ENCODE assay signal across 19 cellular contexts in the genomic region with DNA sequence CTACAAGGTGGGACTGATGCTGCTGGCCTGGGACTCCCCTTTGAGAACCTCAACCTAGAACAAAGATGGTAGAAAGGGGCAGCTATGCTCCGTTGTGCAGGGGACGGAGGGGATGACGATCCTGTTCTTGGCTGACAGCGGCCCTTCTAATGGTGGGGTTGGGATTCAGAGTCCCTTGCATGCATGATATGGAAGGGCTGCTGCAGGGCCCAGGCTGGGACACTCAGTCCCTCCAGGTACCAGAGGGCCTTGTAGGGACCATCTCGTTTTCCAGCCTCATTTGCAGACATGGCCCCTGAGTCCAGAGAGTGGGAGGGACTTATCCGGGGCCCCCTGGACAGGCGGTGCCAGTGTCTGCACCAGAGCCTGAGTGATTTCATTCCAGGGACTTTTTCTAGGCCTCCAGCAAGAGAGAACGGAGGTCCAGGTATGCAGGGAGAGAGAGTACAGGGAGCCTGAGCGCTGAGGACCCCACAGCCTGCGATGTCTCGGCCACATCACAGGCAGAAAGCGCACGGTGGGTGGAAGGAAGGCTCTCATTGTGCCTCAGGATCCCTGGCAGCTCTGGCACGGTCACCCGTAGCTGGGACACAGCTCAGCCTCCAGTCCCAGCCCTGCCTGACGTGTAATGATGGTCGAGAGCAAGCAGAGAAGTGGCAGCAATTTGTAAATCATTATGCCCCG.
A peak's percentile ranks its signal among the peaks of the same experiment; 100 is the strongest.
DNase-seq lines count a peak whose midpoint lies in the region; TF ChIP-seq lines count a peak whose summit lies in the region.
"Had no signal": no experiment of that assay in that cellular context is flagged by ENCODE, and none has a peak within 500 bp of the region (broad histone marks: within the 10 kb centered on the region; RNA-seq: fewer than 3 reads in every experiment).

No MANE protein-coding gene starts in this region.

- H3K4ac ChIP-seq in mesendoderm (ENCODE audit: low read depth, low read length), result no peak overlapping the region

- H3K27me3 Mint-ChIP-seq in type B pancreatic cell, result no peaks in the 10 kb centered on the region
- peaks cover 4% of the 10 kb centered on the region for H3K27me3 Mint-ChIP-seq in activated naive CD4-positive, alpha-beta T cell treated with anti-CD3 and anti-CD28 coated beads, Interleukin-2, amount 10 ng/mL, durations not matched to agents 7 days and 5 days

- WGBS in mesendoderm (ENCODE audit: extremely low coverage, insufficient coverage, low lambda C conversion rate), result no CpG with 5 or more reads among the region's 18 CpGs

- no peaks in the 10 kb centered on the region for H3K79me1 ChIP-seq in mesendoderm (ENCODE audit: low read length)

- no peaks in the 10 kb centered on the region for H3K4me1 Mint-ChIP-seq in type B pancreatic cell (ENCODE audit: unreplicated experiment)
- no peaks in the 10 kb centered on the region for H3K4me1 Mint-ChIP-seq in activated naive CD4-positive, alpha-beta T cell treated with anti-CD3 and anti-CD28 coated beads, Interleukin-2, amount 10 ng/mL, durations not matched to agents 7 days and 5 days
- H3K4me1 Mint-ChIP-seq: GM23338 had no signal

- H3K36me3 ChIP-seq in mesendoderm (ENCODE audit: control insufficient read depth, insufficient read depth, low read length), result no peaks in the 10 kb centered on the region
- H3K36me3 ChIP-seq: MG63 had no signal

- no peak overlapping the region for H2BK120ac ChIP-seq in mesendoderm (ENCODE audit: low read depth, low read length)

- CTCF ChIA-PET in activated naive CD4-positive, alpha-beta T cell treated with anti-CD3 and anti-CD28 coated beads, Interleukin-2, amount 10 ng/mL, durations not matched to agents 7 days and 5 days (lab: Charles Lee), result no interaction called here

- peaks cover 1% of the 10 kb centered on the region for H3K4me1 ChIP-seq in mesendoderm (ENCODE audit: control insufficient read depth, low read depth, low read length)
- H3K4me1 ChIP-seq: A549, Caco-2 had no signal

- no peaks in the 10 kb centered on the region for H3K9me3 Mint-ChIP-seq in type B pancreatic cell
- no peaks in the 10 kb centered on the region for H3K9me3 Mint-ChIP-seq in activated naive CD4-positive, alpha-beta T cell treated with anti-CD3 and anti-CD28 coated beads, Interleukin-2, amount 10 ng/mL, durations not matched to agents 7 days and 5 days
- H3K9me3 Mint-ChIP-seq: CD4-positive, alpha-beta T cell had no signal

- H3K27ac ChIP-seq in mesendoderm (ENCODE audit: low read depth, low read length), result no peak overlapping the region
- H3K27ac ChIP-seq: A549 had no signal

- H2BK15ac ChIP-seq in mesendoderm (replicated peaks; ENCODE audit: low read depth), result no peak overlapping the region

- no peaks in the 10 kb centered on the region for H3K27me3 ChIP-seq in mesendoderm (ENCODE audit: insufficient read depth, low read length, poor library complexity)
- H3K27me3 ChIP-seq: MG63 had no signal

- no peak overlapping the region for H2AK5ac ChIP-seq in mesendoderm (ENCODE audit: low read length)

- no peak overlapping the region for H4K5ac ChIP-seq in mesendoderm (ENCODE audit: low read length)

- H3K18ac ChIP-seq in mesendoderm (ENCODE audit: low read length), result no peak overlapping the region

- H3K4me2 ChIP-seq in mesendoderm (ENCODE audit: low read length), result no peak overlapping the region
- H3K4me2 ChIP-seq: A549, GM23338 had no signal

- no peaks in the 10 kb centered on the region for H3K36me3 Mint-ChIP-seq in type B pancreatic cell
- H3K36me3 Mint-ChIP-seq in activated naive CD4-positive, alpha-beta T cell treated with anti-CD3 and anti-CD28 coated beads, Interleukin-2, amount 10 ng/mL, durations not matched to agents 7 days and 5 days, result no peaks in the 10 kb centered on the region

- no peak for TF ChIP-seq CTCF in type B pancreatic cell (conservative IDR thresholded peaks at IDR 0.05)

- no peak overlapping the region for H3K4me3 Mint-ChIP-seq in type B pancreatic cell
- H3K4me3 Mint-ChIP-seq in activated naive CD4-positive, alpha-beta T cell treated with anti-CD3 and anti-CD28 coated beads, Interleukin-2, amount 10 ng/mL, durations not matched to agents 7 days and 5 days, result no peak overlapping the region
- H3K4me3 Mint-ChIP-seq: CD4-positive, alpha-beta T cell; GM23338 had no signal

- no peak overlapping the region for H4K8ac ChIP-seq in mesendoderm (ENCODE audit: low read depth, low read length)

- H3K79me2 ChIP-seq in mesendoderm (ENCODE audit: control insufficient read depth, insufficient read depth, low read length), result no peaks in the 10 kb centered on the region

- H3K23ac ChIP-seq in mesendoderm (ENCODE audit: low read length), result no peak overlapping the region

- H3K9ac ChIP-seq in mesendoderm (ENCODE audit: low read length), result no peak overlapping the region

- peak overlapping the region; percentile 25 for H3K56ac ChIP-seq in mesendoderm (ENCODE audit: low read length)

- DNase-seq in activated CD8-positive, alpha-beta memory T cell treated with anti-CD3 and anti-CD28 coated beads, Interleukin-2, amount 50 U/mL, for 48 hours, result peak; percentile 4
- DNase-seq in activated CD8-positive, alpha-beta memory T cell treated with anti-CD3 and anti-CD28 coated beads, Interleukin-2, amount 50 U/mL, for 4 hours, result no peak
- peak; percentile 5 for DNase-seq in cerebellar cortex (ENCODE audit: low spot score)
- DNase-seq in mesendoderm, result no peak
- peak; percentile 45 for DNase-seq in type B pancreatic cell (ENCODE audit: extremely low spot score, unreplicated experiment)
- no peak for DNase-seq in activated naive CD4-positive, alpha-beta T cell treated with anti-CD3 and anti-CD28 coated beads, Interleukin-2, amount 10 ng/mL, durations not matched to agents 7 days and 5 days
- no peak for DNase-seq in activated CD4-positive, alpha-beta T cell treated with anti-CD3 and anti-CD28 coated beads, Interleukin-2, amount 50 U/mL, for 48 hours
- DNase-seq: CD4-positive, alpha-beta T cell; GF-D8; Kasumi-1; MG63; NCI-H1048; NCI-H2081; NCI-H510A; NCI-H748 treated with DMSO at 0.1 percent for 48 hours; NK-92 treated with Interleukin-12 subunit alpha and Interleukin-12 subunit beta, amount 100 ng/mL, for 24 hours had no signal

- H3K27ac Mint-ChIP-seq in type B pancreatic cell, result no peak overlapping the region
- no peak overlapping the region for H3K27ac Mint-ChIP-seq in activated naive CD4-positive, alpha-beta T cell treated with anti-CD3 and anti-CD28 coated beads, Interleukin-2, amount 10 ng/mL, durations not matched to agents 7 days and 5 days
- H3K27ac Mint-ChIP-seq: CD4-positive, alpha-beta T cell; GM23338 had no signal

- no peak overlapping the region for H3K4me3 ChIP-seq in mesendoderm (ENCODE audit: low read length)
- H3K4me3 ChIP-seq: A549, GM23338, MG63 had no signal

- H2BK5ac ChIP-seq in mesendoderm (ENCODE audit: low read length), result no peak overlapping the region

Comparison
In these comparisons a context has a peak if more than half of its experiments do, and no peak if none do; other contexts are left out.
1. DNase-seq: peak in activated CD8-positive, alpha-beta memory T cell treated with anti-CD3 and anti-CD28 coated beads, Interleukin-2, amount 50 U/mL, for 48 hours (single experiment), cerebellar cortex (single experiment) and type B pancreatic cell (single experiment); none in activated CD8-positive, alpha-beta memory T cell treated with anti-CD3 and anti-CD28 coated beads, Interleukin-2, amount 50 U/mL, for 4 hours (single experiment), mesendoderm (single experiment), activated naive CD4-positive, alpha-beta T cell treated with anti-CD3 and anti-CD28 coated beads, Interleukin-2, amount 10 ng/mL, durations not matched to agents 7 days and 5 days (single experiment) and activated CD4-positive, alpha-beta T cell treated with anti-CD3 and anti-CD28 coated beads, Interleukin-2, amount 50 U/mL, for 48 hours (0 of 2).